Comparison of ENCODE assay signal across 8 cellular contexts in genomic region chr2:46657042-46657504, GRCh38. TPM values are rescaled to one million over a fixed set of nuclear protein-coding genes. Genes with fewer than 3 reads are reported as not detected.
DNase-seq lines count a peak whose midpoint lies in the region; ATAC-seq and TF ChIP-seq lines count a peak whose summit lies in the region.

No MANE protein-coding gene starts in this region.

- H3K36me3 ChIP-seq in upper lobe of left lung: no peaks in the 10 kb centered on the region

- no peaks in the 10 kb centered on the region for H3K27me3 Mint-ChIP-seq in activated B cell treated with CpG ODN at 0.5 μM for 24 hours

- H3K27ac ChIP-seq in upper lobe of left lung: peak overlapping the region; percentile 36 to 77 (median 66)

- peaks cover 8 to 24% (median 16%) of the 10 kb centered on the region in 4 donors for H3K4me1 ChIP-seq in upper lobe of left lung

- CTCF ChIA-PET in activated B cell treated with CpG ODN at 0.5 μM for 24 hours (lab: Charles Lee): interaction anchor here (0.6 to 4.4 kb wide), 10 partner anchors 11 to 665 kb away, joined by 3 to 34 read pairs (median 4); no protein-coding TSS in a partner anchor

- intact Hi-C loops in activated B cell treated with CpG ODN at 0.5 μM for 24 hours (cut with micrococcal nuclease): loop anchor here (1.0 to 10.0 kb wide), 4 partner anchors 119 to 666 kb away; no protein-coding TSS in a partner anchor

- no peak for TF ChIP-seq POLR2A in upper lobe of left lung (IDR thresholded peaks at IDR 0.05)

- peak; percentile 64 for DNase-seq in EH (ENCODE audit: low read depth)
- DNase-seq in activated B cell treated with CpG ODN at 0.5 μM for 24 hours: no peak
- DNase-seq in iPS-NIHi11 (ENCODE audit: low spot score): peak; percentile 52
- DNase-seq in upper lobe of left lung: peak in 1 of 2 donors; percentile 65
- no peak for DNase-seq in activated effector memory CD4-positive, alpha-beta T cell treated with Interleukin-2 at 50 U/mL for 16 hours

- H3K9me3 Mint-ChIP-seq in activated B cell treated with CpG ODN at 0.5 μM for 24 hours: no peaks in the 10 kb centered on the region

- H3K4me1 Mint-ChIP-seq in activated B cell treated with CpG ODN at 0.5 μM for 24 hours: peaks cover 4% of the 10 kb centered on the region

- no peaks in the 10 kb centered on the region for H3K9me3 ChIP-seq in upper lobe of left lung

- H3K4me3 ChIP-seq in upper lobe of left lung: no peak overlapping the region

- ATAC-seq in activated B cell treated with CpG ODN at 0.5 μM for 24 hours (ENCODE audit: low read depth) (peak; percentile 66), upper lobe of left lung (ENCODE audit: low FRiP score in 2 of 2) (peak; percentile 75 to 83), HG03571 (IDR thresholded peaks at IDR 0.05; ENCODE audit: unreplicated experiment) (no peak), GM21737 (IDR thresholded peaks at IDR 0.05; ENCODE audit: unreplicated experiment) (no peak)

- H3K27me3 ChIP-seq in upper lobe of left lung: no peaks in the 10 kb centered on the region

- 23 to 36% methylated on average over 3 of the region's 3 CpGs for WGBS in upper lobe of left lung, 2 donors

- H3K27ac Mint-ChIP-seq in activated B cell treated with CpG ODN at 0.5 μM for 24 hours: no peak overlapping the region

- POLR2A ChIA-PET in activated B cell treated with CpG ODN at 0.5 μM for 24 hours (lab: Charles Lee): interaction anchor here (0.7 kb wide), 1 partner anchor 564 kb away, joined by 8 read pairs; no protein-coding TSS in a partner anchor

- TF ChIP-seq CTCF in LNCAP (IDR thresholded peaks at IDR 0.05) (peak; percentile 30; the same call in 1 of the 2 replicates), activated B cell treated with CpG ODN at 0.5 μM for 24 hours (IDR thresholded peaks at IDR 0.05) (no peak), upper lobe of left lung (IDR thresholded peaks at IDR 0.05) (peak in 5 of 6 experiments; percentile 32 to 56 (median 46))

- H3K4me3 Mint-ChIP-seq in activated B cell treated with CpG ODN at 0.5 μM for 24 hours: no peak overlapping the region

- H3K36me3 Mint-ChIP-seq in activated B cell treated with CpG ODN at 0.5 μM for 24 hours (ENCODE audit: low read depth): no peaks in the 10 kb centered on the region

- TF ChIP-seq EP300 in upper lobe of left lung (IDR thresholded peaks at IDR 0.05): peak in 3 of 4 donors; percentile 51 to 96 (median 54)

RNA-seq across cellular contexts. Expression of gene CRIPT, which starts 40.1 kb away (rescaled TPM):
- total RNA-seq in activated B cell treated with CpG ODN at 0.5 μM for 24 hours (11.6 and 14.2 TPM in 2 replicates), upper lobe of left lung (10 to 100 TPM in 4 of 6 donors, 1 to 10 TPM in 2; 8.2 to 30.8 (median 13.1) TPM)

RNA-seq across cellular contexts. Expression of gene PIGF, which starts 40.2 kb away (rescaled TPM):
- 19.4 and 19.7 TPM in 2 replicates for total RNA-seq in activated B cell treated with CpG ODN at 0.5 μM for 24 hours
- 10 to 100 TPM in 4 of 6 donors, 1 to 10 TPM in 2; 1.6 to 23.2 (median 15.1) TPM for total RNA-seq in upper lobe of left lung

RNA-seq across cellular contexts. Expression of gene SOCS5, which starts 42.0 kb away (rescaled TPM):
- total RNA-seq in activated B cell treated with CpG ODN at 0.5 μM for 24 hours: 13.0 and 15.6 TPM in 2 replicates
- total RNA-seq in upper lobe of left lung: 10 to 100 TPM; 18.8 to 41.2 (median 22.1) TPM

Comparison
In these comparisons a context has a peak if more than half of its experiments do, and no peak if none do; other contexts are left out.
1. DNase-seq: peak in EH (single experiment) and iPS-NIHi11 (single experiment); none in activated B cell treated with CpG ODN at 0.5 μM for 24 hours (single experiment) and activated effector memory CD4-positive, alpha-beta T cell treated with Interleukin-2 at 50 U/mL for 16 hours (single experiment).
2. ATAC-seq: peak in activated B cell treated with CpG ODN at 0.5 μM for 24 hours (single experiment) and upper lobe of left lung (2 of 2); none in HG03571 (single experiment) and GM21737 (single experiment).